In genomic region chr9:130139251-130139650, GRCh38 we compare ENCODE assay signal across 11 cellular contexts. TPM values are rescaled to one million over a fixed set of nuclear protein-coding genes. Genes with fewer than 3 reads are reported as not detected.
DNase-seq lines count a peak whose midpoint lies in the region; ATAC-seq and TF ChIP-seq lines count a peak whose summit lies in the region.
"Had no signal": no experiment of that assay in that cellular context is flagged by ENCODE, and none has a peak within 500 bp of the region (broad histone marks: within the 10 kb centered on the region; RNA-seq: fewer than 3 reads in every experiment).

No MANE protein-coding gene starts in this region.

- no peak for DNase-seq in AG04450 (ENCODE audit: low read depth, low spot score)
- peak; percentile 7 for DNase-seq in NCI-H1436 (lab: John Stamatoyannopoulos, UW)
- no peak for DNase-seq in MCF 10A (ENCODE audit: unreplicated experiment)
- no peak for DNase-seq in neural crest cell (ENCODE audit: low read depth, low spot score)
- DNase-seq in dermis blood vessel endothelial cell: no peak
- DNase-seq in GM19240 (ENCODE audit: insufficient read length, low spot score): no peak
- DNase-seq in activated CD8-positive, alpha-beta T cell treated with anti-CD3 and anti-CD28 coated beads, Interleukin-2, amount 10 ng/mL, durations not matched to agents 7 days and 5 days: no peak
- no peak for DNase-seq in activated gamma-delta T cell (lab: John Stamatoyannopoulos, UW)
- DNase-seq: activated CD4-positive, alpha-beta T cell treated with anti-CD3 and anti-CD28 coated beads, Interleukin-2, amount 50 U/mL, for 1 hour; NCI-H774; right lobe of liver had no signal

- BruUV-seq in MCF 10A (replicated peaks; lab: Mats Ljungman, UMichigan): no TSS peak

- H3K27me3 Mint-ChIP-seq in MCF 10A (ENCODE audit: insufficient read depth, unreplicated experiment): no peaks in the 10 kb centered on the region
- peaks cover 8% of the 10 kb centered on the region for H3K27me3 Mint-ChIP-seq in neural crest cell (ENCODE audit: low read depth)
- H3K27me3 Mint-ChIP-seq in activated CD8-positive, alpha-beta T cell treated with anti-CD3 and anti-CD28 coated beads, Interleukin-2, amount 10 ng/mL, durations not matched to agents 7 days and 5 days (ENCODE audit: low read depth): peaks cover 8% of the 10 kb centered on the region

- H3K36me3 Mint-ChIP-seq in MCF 10A (ENCODE audit: insufficient read depth, unreplicated experiment) (no peaks in the 10 kb centered on the region), neural crest cell (ENCODE audit: low read depth) (no peaks in the 10 kb centered on the region)
- peaks cover 45% of the 10 kb centered on the region for H3K36me3 Mint-ChIP-seq in activated CD8-positive, alpha-beta T cell treated with anti-CD3 and anti-CD28 coated beads, Interleukin-2, amount 10 ng/mL, durations not matched to agents 7 days and 5 days (ENCODE audit: low read depth)

- H3K4me3 Mint-ChIP-seq in MCF 10A (ENCODE audit: unreplicated experiment) (no peak overlapping the region), neural crest cell (peak overlapping the region; percentile 28)
- no peak overlapping the region for H3K4me3 Mint-ChIP-seq in activated CD8-positive, alpha-beta T cell treated with anti-CD3 and anti-CD28 coated beads, Interleukin-2, amount 10 ng/mL, durations not matched to agents 7 days and 5 days

- no peak for ATAC-seq in activated CD8-positive, alpha-beta T cell treated with anti-CD3 and anti-CD28 coated beads, Interleukin-2, amount 10 ng/mL, durations not matched to agents 7 days and 5 days

- H3K27ac Mint-ChIP-seq in MCF 10A (ENCODE audit: low read depth, unreplicated experiment): peak overlapping the region; percentile 74
- H3K27ac Mint-ChIP-seq in neural crest cell (ENCODE audit: unreplicated experiment): peak overlapping the region; percentile 78
- H3K27ac Mint-ChIP-seq in activated CD8-positive, alpha-beta T cell treated with anti-CD3 and anti-CD28 coated beads, Interleukin-2, amount 10 ng/mL, durations not matched to agents 7 days and 5 days: no peak overlapping the region

- no peaks in the 10 kb centered on the region for H3K27me3 ChIP-seq in AG04450 (ENCODE audit: control insufficient read depth, insufficient read depth, low read length)
- H3K27me3 ChIP-seq: right lobe of liver had no signal

- no peak overlapping the region for H3K4me3 ChIP-seq in AG04450 (ENCODE audit: low read depth, low read length)
- H3K4me3 ChIP-seq: right lobe of liver had no signal

- no peaks in the 10 kb centered on the region for H3K9me3 ChIP-seq in AG04450 (ENCODE audit: control insufficient read depth, insufficient read depth, low read length)
- H3K9me3 ChIP-seq: right lobe of liver had no signal

- POLR2A ChIA-PET in AG04450 (lab: Yijun Ruan, JAX) (interaction anchor here (0.5 to 1.0 kb wide), 2 partner anchors 31 to 227 kb away, joined by 3 to 6 read pairs; no protein-coding TSS in a partner anchor), MCF 10A (lab: Yijun Ruan, JAX) (interaction anchor here (1.0 kb wide), 1 partner anchor 34 kb away, joined by 3 read pairs; no protein-coding TSS in a partner anchor)
- POLR2A ChIA-PET in activated CD8-positive, alpha-beta T cell treated with anti-CD3 and anti-CD28 coated beads, Interleukin-2, amount 10 ng/mL, durations not matched to agents 7 days and 5 days (lab: Charles Lee): interaction anchor here (1.1 kb wide), 1 partner anchor 11 kb away, joined by 3 read pairs; no protein-coding TSS in a partner anchor

- CTCF ChIA-PET in AG04450 (lab: Charles Lee): interaction anchor here (1.4 kb wide), 1 partner anchor 33 kb away, joined by 4 read pairs; no protein-coding TSS in a partner anchor
- CTCF ChIA-PET in MCF 10A (lab: Yijun Ruan, JAX): interaction anchor here (1.7 kb wide), 1 partner anchor 31 kb away, joined by 9 read pairs; no protein-coding TSS in a partner anchor
- CTCF ChIA-PET in activated CD8-positive, alpha-beta T cell treated with anti-CD3 and anti-CD28 coated beads, Interleukin-2, amount 10 ng/mL, durations not matched to agents 7 days and 5 days (lab: Charles Lee): interaction anchor here (0.9 kb wide), 1 partner anchor 32 kb away, joined by 4 read pairs; no protein-coding TSS in a partner anchor

- TF ChIP-seq CTCF in AG04450 (IDR thresholded peaks at IDR 0.05; ENCODE audit: low read depth, low read length) (no peak), MCF 10A (IDR thresholded peaks at IDR 0.05; ENCODE audit: unreplicated experiment) (no peak), neural crest cell (conservative IDR thresholded peaks at IDR 0.05) (no peak)

- H3K27ac ChIP-seq in AG04450 (ENCODE audit: low read depth, low read length): peak overlapping the region; percentile 91
- H3K27ac ChIP-seq: right lobe of liver had no signal

- no peaks in the 10 kb centered on the region for H3K9me3 Mint-ChIP-seq in MCF 10A (ENCODE audit: unreplicated experiment)
- H3K9me3 Mint-ChIP-seq in neural crest cell: no peaks in the 10 kb centered on the region
- peaks cover 10% of the 10 kb centered on the region for H3K9me3 Mint-ChIP-seq in activated CD8-positive, alpha-beta T cell treated with anti-CD3 and anti-CD28 coated beads, Interleukin-2, amount 10 ng/mL, durations not matched to agents 7 days and 5 days (ENCODE audit: insufficient read depth)

- intact Hi-C loops in MCF 10A (cut with micrococcal nuclease): no loop called here

- H3K4me1 Mint-ChIP-seq in MCF 10A (ENCODE audit: insufficient read depth, unreplicated experiment) (peaks cover 33% of the 10 kb centered on the region), neural crest cell (peaks cover 56% of the 10 kb centered on the region)
- peaks cover 72% of the 10 kb centered on the region for H3K4me1 Mint-ChIP-seq in activated CD8-positive, alpha-beta T cell treated with anti-CD3 and anti-CD28 coated beads, Interleukin-2, amount 10 ng/mL, durations not matched to agents 7 days and 5 days (ENCODE audit: low read depth)

RNA-seq across cellular contexts. Expression of gene NCS1, which starts 33.0 kb away (rescaled TPM):
- 68.3 and 69.9 TPM in 2 replicates for polyA plus RNA-seq in AG04450 (2011; rRNA removed)
- polyA minus RNA-seq in AG04450 (2011; rRNA and poly(A)+ RNA removed): 57.8 and 68.3 TPM in 2 replicates
- 27.8 and 41.3 TPM in 2 replicates for total RNA-seq in MCF 10A (2022)
- 60.1 and 67.8 TPM in 2 replicates for total RNA-seq in neural crest cell
- total RNA-seq in dermis blood vessel endothelial cell: 8.2 and 12.3 TPM in 2 replicates
- total RNA-seq in activated CD8-positive, alpha-beta T cell treated with anti-CD3 and anti-CD28 coated beads, Interleukin-2, amount 10 ng/mL, durations not matched to agents 7 days and 5 days: 1 to 10 TPM; 3.3 TPM
